ENCODE assay signal across 29 cellular contexts in genomic region chrX:15602761-15603160, GRCh38. TPM values are rescaled to one million over a fixed set of nuclear protein-coding genes. Genes with fewer than 3 reads are reported as not detected.
"Had no signal": no experiment of that assay in that cellular context is flagged by ENCODE, and none has a peak within 500 bp of the region (broad histone marks: within the 10 kb centered on the region; RNA-seq: fewer than 3 reads in every experiment).

No MANE protein-coding gene starts in this region.

- H3K4me3 Mint-ChIP-seq: immature natural killer cell; naive B cell; natural killer cell; nephron progenitor cell; stimulated activated effector memory CD8-positive, alpha-beta T cell treated with anti-CD3 and anti-CD28 coated beads, Interleukin-12 subunit alpha, Interleukin-12 subunit beta, amount 100 ng/mL, for 72 hours; stimulated activated naive CD8-positive, alpha-beta T cell treated with anti-CD3 and anti-CD28 coated beads, Interleukin-15, Interleukin-2, amounts not matched to agents 100 ng/mL and 50 ng/mL, for 24 hours had no signal

- DNase-seq: hypothalamus; immature natural killer cell; kidney; left colon; left lung; lower lobe of right lung; mammary epithelial cell; mesenchymal stem cell; naive B cell; natural killer cell; nephron progenitor cell; pancreas; posterior cingulate gyrus; retina; right cardiac atrium; sigmoid colon; small intestine; stimulated activated CD4-positive, alpha-beta T cell treated with anti-CD3 and anti-CD28 coated beads, Interleukin-15, amount 100 ng/mL, for 24 hours; stimulated activated CD4-positive, alpha-beta T cell treated with anti-CD3 and anti-CD28 coated beads, Interleukin-4, amount 100 ng/mL, for 24 hours; stimulated activated naive CD4-positive, alpha-beta T cell; tibial artery; upper lobe of left lung had no signal

- H3K27ac ChIP-seq: left lung, lower lobe of right lung, pancreas, prostate gland, sigmoid colon, suprapubic skin, thoracic aorta, tibial artery, upper lobe of left lung, vagina had no signal

- H3K4me3 ChIP-seq: left lung, lower lobe of right lung, pancreas, prostate gland, sigmoid colon, suprapubic skin, thoracic aorta, tibial artery, upper lobe of left lung, vagina had no signal

- H3K27me3 ChIP-seq: sigmoid colon, suprapubic skin, tibial artery, upper lobe of left lung, vagina had no signal

- H3K36me3 ChIP-seq: left lung, lower lobe of right lung, pancreas, prostate gland, sigmoid colon, suprapubic skin, thoracic aorta, tibial artery, upper lobe of left lung, vagina had no signal

- H3K27ac Mint-ChIP-seq: immature natural killer cell; naive B cell; natural killer cell; nephron progenitor cell; stimulated activated effector memory CD8-positive, alpha-beta T cell treated with anti-CD3 and anti-CD28 coated beads, Interleukin-12 subunit alpha, Interleukin-12 subunit beta, amount 100 ng/mL, for 72 hours; stimulated activated naive CD8-positive, alpha-beta T cell treated with anti-CD3 and anti-CD28 coated beads, Interleukin-15, Interleukin-2, amounts not matched to agents 100 ng/mL and 50 ng/mL, for 24 hours had no signal

- H3K4me1 Mint-ChIP-seq: immature natural killer cell; naive B cell; natural killer cell; stimulated activated effector memory CD8-positive, alpha-beta T cell treated with anti-CD3 and anti-CD28 coated beads, Interleukin-12 subunit alpha, Interleukin-12 subunit beta, amount 100 ng/mL, for 72 hours had no signal

- H3K9me3 ChIP-seq: left lung, lower lobe of right lung, pancreas, prostate gland, sigmoid colon, suprapubic skin, thoracic aorta, tibial artery, upper lobe of left lung, vagina had no signal

- H3K4me1 ChIP-seq: left lung, lower lobe of right lung, prostate gland, sigmoid colon, suprapubic skin, tibial artery, vagina had no signal

- H3K9me3 Mint-ChIP-seq: natural killer cell; nephron progenitor cell; stimulated activated effector memory CD8-positive, alpha-beta T cell treated with anti-CD3 and anti-CD28 coated beads, Interleukin-12 subunit alpha, Interleukin-12 subunit beta, amount 100 ng/mL, for 72 hours; stimulated activated naive CD8-positive, alpha-beta T cell treated with anti-CD3 and anti-CD28 coated beads, Interleukin-15, Interleukin-2, amounts not matched to agents 100 ng/mL and 50 ng/mL, for 24 hours had no signal

- ATAC-seq: left colon; natural killer cell; pancreas; right cardiac atrium; stimulated activated effector memory CD8-positive, alpha-beta T cell treated with anti-CD3 and anti-CD28 coated beads, Interleukin-12 subunit alpha, Interleukin-12 subunit beta, amount 100 ng/mL, for 72 hours had no signal

- H3K36me3 Mint-ChIP-seq: immature natural killer cell; naive B cell; natural killer cell; stimulated activated effector memory CD8-positive, alpha-beta T cell treated with anti-CD3 and anti-CD28 coated beads, Interleukin-12 subunit alpha, Interleukin-12 subunit beta, amount 100 ng/mL, for 72 hours had no signal

RNA-seq across cellular contexts. Expression of gene ACE2, which starts 2.0 kb away (rescaled TPM):
- total RNA-seq: mononuclear cell, natural killer cell had no signal
- polyA plus RNA-seq: immature natural killer cell had no signal
